ENCODE assay signal across 24 cellular contexts in the genomic region with DNA sequence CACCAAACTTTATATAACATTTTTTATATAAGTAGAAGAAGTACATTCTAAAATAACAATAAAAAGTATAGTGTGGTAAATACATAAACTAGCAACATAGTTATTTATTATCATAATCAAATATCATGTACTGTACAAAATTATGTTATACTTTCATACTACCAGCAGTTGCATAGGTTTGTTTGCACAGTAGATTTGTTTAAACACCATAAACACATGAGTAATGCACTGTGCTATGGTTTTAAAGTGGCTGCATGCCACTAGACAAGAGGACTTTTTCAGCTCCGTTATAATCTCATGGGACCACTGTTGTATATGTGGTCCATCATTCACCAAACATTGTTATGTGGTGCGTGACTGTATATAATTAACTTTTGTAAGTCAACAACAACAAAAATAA.
"Had no signal": no experiment of that assay in that cellular context is flagged by ENCODE, and none has a peak within 500 bp of the region (broad histone marks: within the 10 kb centered on the region; RNA-seq: fewer than 3 reads in every experiment).

No MANE protein-coding gene starts in this region.

- H3K4me1 Mint-ChIP-seq: memory B cell; mesothelial cell of epicardium; neural progenitor cell; stimulated activated naive CD8-positive, alpha-beta T cell treated with anti-CD3 and anti-CD28 coated beads, Interleukin-15, amount 100 ng/mL, for 72 hours had no signal

- DNase-seq: dermis blood vessel endothelial cell; esophagus squamous epithelium; foreskin fibroblast; glutamatergic neuron; islet precursor cell; left lung; lower lobe of right lung; nucleus accumbens; ovary; sigmoid colon; stimulated activated CD4-positive, alpha-beta T cell treated with anti-CD3 and anti-CD28 coated beads, Interleukin-2, amount 100 ng/mL, for 24 hours; stimulated activated CD4-positive, alpha-beta T cell treated with anti-CD3 and anti-CD28 coated beads, Interleukin-4, amount 100 ng/mL, for 4 hours; stimulated activated naive B cell treated with anti-CD40 and anti-IgM and Interleukin-4, amounts not matched to agents 10 μg/mL and 1 μg/mL and 100 μg/mL, for 72 hours; stimulated activated naive CD8-positive, alpha-beta T cell treated with anti-CD3 and anti-CD28 coated beads, Interleukin-15, amount 100 ng/mL, for 72 hours; testis; upper lobe of right lung had no signal

- H3K4me2 ChIP-seq: neural progenitor cell had no signal

- H3K36me3 Mint-ChIP-seq: memory B cell; mesothelial cell of epicardium; neural progenitor cell; stimulated activated naive B cell treated with anti-CD40 and anti-IgM and Interleukin-4, amounts not matched to agents 10 μg/mL and 1 μg/mL and 100 μg/mL, for 72 hours had no signal

- H3K9me3 ChIP-seq: esophagus squamous epithelium, lower lobe of right lung, ovary, testis, upper lobe of right lung had no signal

- H3K27me3 Mint-ChIP-seq: stimulated activated naive B cell treated with anti-CD40 and anti-IgM and Interleukin-4, amounts not matched to agents 10 μg/mL and 1 μg/mL and 100 μg/mL, for 72 hours had no signal

- H3K9me3 Mint-ChIP-seq: natural killer cell treated with Interleukin-12 subunit alpha and Interleukin-12 subunit beta and Interleukin-15 and Interleukin-18, amount 100 ng/mL, for 72 hours; neural progenitor cell had no signal

- H3K27ac ChIP-seq: esophagus squamous epithelium, gastroesophageal sphincter, left lung, lower lobe of right lung, neural progenitor cell, ovary, right atrium auricular region, sigmoid colon, skin epidermis, testis, tibial nerve, upper lobe of right lung had no signal

- ATAC-seq: gastroesophageal sphincter; left lung; lower lobe of right lung; natural killer cell treated with Interleukin-12 subunit alpha and Interleukin-12 subunit beta and Interleukin-15 and Interleukin-18, amount 100 ng/mL, for 72 hours; stimulated activated naive B cell treated with anti-CD40 and anti-IgM and Interleukin-4, amounts not matched to agents 10 μg/mL and 1 μg/mL and 100 μg/mL, for 72 hours; stimulated activated naive CD8-positive, alpha-beta T cell treated with anti-CD3 and anti-CD28 coated beads, Interleukin-15, amount 100 ng/mL, for 72 hours; upper lobe of right lung had no signal

- H3K4me1 ChIP-seq: esophagus squamous epithelium, gastroesophageal sphincter, left lung, lower lobe of right lung, neural progenitor cell, right atrium auricular region, sigmoid colon, testis, tibial nerve, upper lobe of right lung had no signal

- H3K4me3 Mint-ChIP-seq: memory B cell; mesothelial cell of epicardium; natural killer cell treated with Interleukin-12 subunit alpha and Interleukin-12 subunit beta and Interleukin-15 and Interleukin-18, amount 100 ng/mL, for 72 hours; neural progenitor cell; stimulated activated naive B cell treated with anti-CD40 and anti-IgM and Interleukin-4, amounts not matched to agents 10 μg/mL and 1 μg/mL and 100 μg/mL, for 72 hours; stimulated activated naive CD8-positive, alpha-beta T cell treated with anti-CD3 and anti-CD28 coated beads, Interleukin-15, amount 100 ng/mL, for 72 hours had no signal

- H3K4me3 ChIP-seq: esophagus squamous epithelium, gastroesophageal sphincter, left lung, lower lobe of right lung, neural progenitor cell, ovary, right atrium auricular region, sigmoid colon, skin epidermis, testis, tibial nerve, upper lobe of right lung had no signal
